Comparison of ENCODE assay signal across 1 cellular context in the genomic region with DNA sequence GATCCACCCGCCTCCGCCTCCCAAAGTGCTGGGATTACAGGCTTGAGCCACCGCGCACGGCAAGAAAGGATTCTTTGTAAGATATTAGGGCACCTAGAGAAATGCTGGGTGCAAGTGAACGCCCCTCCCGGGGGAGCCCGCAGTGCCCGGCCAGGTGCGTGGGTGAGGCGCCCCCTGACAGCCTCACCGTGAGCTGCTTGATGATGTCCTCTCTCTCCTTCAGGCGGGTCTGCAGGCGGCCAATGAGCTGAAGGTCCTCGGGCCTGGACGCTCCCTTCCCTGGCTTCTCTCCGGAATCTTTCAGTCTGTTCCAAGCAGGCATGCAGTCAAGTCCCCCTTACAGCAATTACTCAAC.
TF ChIP-seq lines count a peak whose summit lies in the region.

No MANE protein-coding gene starts in this region.

TF ChIP-seq in K562, 482 proteins besides CTCF, POLR2A, EP300 and RAD21:
- TF ChIP-seq TOE1 (IDR thresholded peaks at IDR 0.05; ENCODE audit: borderline replicate concordance) (no peak), TOE1 (CRISPR knock-in tag; IDR thresholded peaks at IDR 0.05; ENCODE audit: borderline replicate concordance, low read depth) (no peak), CBX2 (IDR thresholded peaks at IDR 0.05; ENCODE audit: insufficient read depth, low read length, poor library complexity, severe bottlenecking) (no peak)
- TF ChIP-seq, protein P1, sequence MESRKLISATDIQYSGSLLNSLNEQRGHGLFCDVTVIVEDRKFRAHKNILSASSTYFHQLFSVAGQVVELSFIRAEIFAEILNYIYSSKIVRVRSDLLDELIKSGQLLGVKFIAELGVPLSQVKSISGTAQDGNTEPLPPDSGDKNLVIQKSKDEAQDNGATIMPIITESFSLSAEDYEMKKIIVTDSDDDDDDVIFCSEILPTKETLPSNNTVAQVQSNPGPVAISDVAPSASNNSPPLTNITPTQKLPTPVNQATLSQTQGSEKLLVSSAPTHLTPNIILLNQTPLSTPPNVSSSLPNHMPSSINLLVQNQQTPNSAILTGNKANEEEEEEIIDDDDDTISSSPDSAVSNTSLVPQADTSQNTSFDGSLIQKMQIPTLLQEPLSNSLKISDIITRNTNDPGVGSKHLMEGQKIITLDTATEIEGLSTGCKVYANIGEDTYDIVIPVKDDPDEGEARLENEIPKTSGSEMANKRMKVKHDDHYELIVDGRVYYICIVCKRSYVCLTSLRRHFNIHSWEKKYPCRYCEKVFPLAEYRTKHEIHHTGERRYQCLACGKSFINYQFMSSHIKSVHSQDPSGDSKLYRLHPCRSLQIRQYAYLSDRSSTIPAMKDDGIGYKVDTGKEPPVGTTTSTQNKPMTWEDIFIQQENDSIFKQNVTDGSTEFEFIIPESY (CRISPR knock-in tag; IDR thresholded peaks at IDR 0.05) = peak; percentile 32; the same call in 1 of the 2 replicates
- TF ChIP-seq, protein P2, sequence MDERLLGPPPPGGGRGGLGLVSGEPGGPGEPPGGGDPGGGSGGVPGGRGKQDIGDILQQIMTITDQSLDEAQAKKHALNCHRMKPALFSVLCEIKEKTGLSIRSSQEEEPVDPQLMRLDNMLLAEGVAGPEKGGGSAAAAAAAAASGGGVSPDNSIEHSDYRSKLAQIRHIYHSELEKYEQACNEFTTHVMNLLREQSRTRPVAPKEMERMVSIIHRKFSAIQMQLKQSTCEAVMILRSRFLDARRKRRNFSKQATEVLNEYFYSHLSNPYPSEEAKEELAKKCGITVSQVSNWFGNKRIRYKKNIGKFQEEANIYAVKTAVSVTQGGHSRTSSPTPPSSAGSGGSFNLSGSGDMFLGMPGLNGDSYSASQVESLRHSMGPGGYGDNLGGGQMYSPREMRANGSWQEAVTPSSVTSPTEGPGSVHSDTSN (CRISPR knock-in tag; IDR thresholded peaks at IDR 0.05; ENCODE audit: low read depth) = no peak
- TF ChIP-seq, protein P2 (tag; conservative IDR thresholded peaks at IDR 0.05; ENCODE audit: low read depth) = no peak
